ENCODE assay signal across 9 cellular contexts in the genomic region with DNA sequence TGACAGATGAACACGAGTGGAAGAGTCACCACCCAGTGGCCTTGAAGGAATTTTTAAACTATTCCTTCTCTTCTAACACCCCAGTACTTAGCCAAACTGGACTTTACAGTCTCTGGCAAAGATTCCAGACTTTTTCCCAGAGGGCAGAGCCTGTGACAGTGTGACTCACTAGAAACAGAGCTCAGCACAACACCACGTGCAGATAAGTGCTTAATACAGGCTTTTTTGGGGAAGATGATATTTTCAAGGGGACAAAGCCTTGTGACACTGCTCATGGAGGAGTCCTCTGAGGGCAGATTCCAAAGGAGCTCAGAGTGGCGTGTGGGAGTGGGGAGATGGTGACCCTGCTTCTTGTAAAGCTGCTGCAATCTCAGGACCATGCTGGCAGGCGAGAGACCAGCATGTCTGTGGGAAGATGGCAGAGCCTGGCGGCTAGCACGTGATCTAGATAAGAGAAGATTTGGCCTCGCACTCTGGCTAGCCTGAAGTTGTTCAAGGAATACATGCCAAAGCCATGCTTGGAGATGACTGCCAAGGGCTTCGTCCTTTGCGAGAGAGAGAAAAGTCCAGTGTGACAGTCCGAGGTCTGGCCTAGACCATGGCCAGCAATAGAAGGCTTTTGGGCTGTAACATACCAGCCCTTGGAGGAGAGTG. TPM values are rescaled to one million over a fixed set of nuclear protein-coding genes. Genes with fewer than 3 reads are reported as not detected.
DNase-seq lines count a peak whose midpoint lies in the region; FAIRE-seq and TF ChIP-seq lines count a peak whose summit lies in the region.
"Had no signal": no experiment of that assay in that cellular context is flagged by ENCODE, and none has a peak within 500 bp of the region (broad histone marks: within the 10 kb centered on the region; RNA-seq: fewer than 3 reads in every experiment).

No MANE protein-coding gene starts in this region.

- peaks cover 5% of the 10 kb centered on the region for H3K27me3 ChIP-seq in bronchial epithelial cell (ENCODE audit: control insufficient read depth, insufficient read depth, low read length)

- FAIRE-seq in bronchial epithelial cell (lab: Jason Lieb, UNC): peak; percentile 55

- peaks cover 1% of the 10 kb centered on the region for H3K27me3 Mint-ChIP-seq in IgD-negative memory B cell

- in situ Hi-C loops in ACHN (cut with HindIII; ENCODE audit: low pct_ligation_motif_present, low pct_unique_long_range_greater_than_20kb, low sequenced_read_pairs): no loop called here

- no peaks in the 10 kb centered on the region for H3K9me3 Mint-ChIP-seq in IgD-negative memory B cell
- H3K9me3 Mint-ChIP-seq: WTC11 had no signal

- peak overlapping the region in 2 of 3 donors; percentile 55 to 94 for H3K27ac Mint-ChIP-seq in IgD-negative memory B cell
- H3K27ac Mint-ChIP-seq: WTC11 had no signal

- no peaks in the 10 kb centered on the region for H3K36me3 Mint-ChIP-seq in IgD-negative memory B cell
- H3K36me3 Mint-ChIP-seq: WTC11 had no signal

- H3K4me3 ChIP-seq in bronchial epithelial cell (ENCODE audit: low read depth, low read length): no peak overlapping the region

- no peaks in the 10 kb centered on the region for H3K36me3 ChIP-seq in bronchial epithelial cell (ENCODE audit: control insufficient read depth, insufficient read depth, low read length)

- H3K4me1 Mint-ChIP-seq in IgD-negative memory B cell: peaks cover 37 to 44% (median 38%) of the 10 kb centered on the region in 3 donors

- peak overlapping the region in 3 of 4 donors; percentile 93 to 98 (median 94) for H3K4me3 Mint-ChIP-seq in IgD-negative memory B cell
- H3K4me3 Mint-ChIP-seq: WTC11 had no signal

- DNase-seq in ACHN (peak; percentile 36), bronchial epithelial cell (ENCODE audit: low read depth) (peak; percentile 25), medulla oblongata (ENCODE audit: extremely low spot score) (peak; percentile 41), cortex of kidney (lab: John Stamatoyannopoulos, UW) (no peak), DMS79 (lab: John Stamatoyannopoulos, UW) (no peak), SKM-1 treated with dmso at 0.1 percent for 144 hours (lab: John Stamatoyannopoulos, UW; ENCODE audit: unreplicated experiment) (no peak)
- no peak for DNase-seq in stimulated activated naive CD4-positive, alpha-beta T cell (lab: John Stamatoyannopoulos, UW)

- TF ChIP-seq CTCF in bronchial epithelial cell (IDR thresholded peaks at IDR 0.05; ENCODE audit: insufficient read depth, low read length, severe bottlenecking): no peak

RNA-seq across cellular contexts. Expression of gene RAB33A, which starts 2.4 kb away (rescaled TPM):
- 11.3 TPM for polyA plus RNA-seq in IgD-negative memory B cell
- 0.13 and 0.26 TPM in 2 replicates for total RNA-seq in bronchial epithelial cell

RNA-seq across cellular contexts. Expression of gene AIFM1, which starts 8.5 kb away (rescaled TPM):
- polyA plus RNA-seq in IgD-negative memory B cell: 26.2 TPM
- 23.8 and 26.6 TPM in 2 replicates for total RNA-seq in bronchial epithelial cell

Comparison
In these comparisons a context has a peak if more than half of its experiments do, and no peak if none do; other contexts are left out.
1. DNase-seq: peak in ACHN (single experiment), bronchial epithelial cell (single experiment) and medulla oblongata (single experiment); none in cortex of kidney (single experiment), DMS79 (single experiment), SKM-1 treated with dmso at 0.1 percent for 144 hours (single experiment) and stimulated activated naive CD4-positive, alpha-beta T cell (0 of 6).